Comparison of ENCODE assay signal across 8 cellular contexts in the genomic region with DNA sequence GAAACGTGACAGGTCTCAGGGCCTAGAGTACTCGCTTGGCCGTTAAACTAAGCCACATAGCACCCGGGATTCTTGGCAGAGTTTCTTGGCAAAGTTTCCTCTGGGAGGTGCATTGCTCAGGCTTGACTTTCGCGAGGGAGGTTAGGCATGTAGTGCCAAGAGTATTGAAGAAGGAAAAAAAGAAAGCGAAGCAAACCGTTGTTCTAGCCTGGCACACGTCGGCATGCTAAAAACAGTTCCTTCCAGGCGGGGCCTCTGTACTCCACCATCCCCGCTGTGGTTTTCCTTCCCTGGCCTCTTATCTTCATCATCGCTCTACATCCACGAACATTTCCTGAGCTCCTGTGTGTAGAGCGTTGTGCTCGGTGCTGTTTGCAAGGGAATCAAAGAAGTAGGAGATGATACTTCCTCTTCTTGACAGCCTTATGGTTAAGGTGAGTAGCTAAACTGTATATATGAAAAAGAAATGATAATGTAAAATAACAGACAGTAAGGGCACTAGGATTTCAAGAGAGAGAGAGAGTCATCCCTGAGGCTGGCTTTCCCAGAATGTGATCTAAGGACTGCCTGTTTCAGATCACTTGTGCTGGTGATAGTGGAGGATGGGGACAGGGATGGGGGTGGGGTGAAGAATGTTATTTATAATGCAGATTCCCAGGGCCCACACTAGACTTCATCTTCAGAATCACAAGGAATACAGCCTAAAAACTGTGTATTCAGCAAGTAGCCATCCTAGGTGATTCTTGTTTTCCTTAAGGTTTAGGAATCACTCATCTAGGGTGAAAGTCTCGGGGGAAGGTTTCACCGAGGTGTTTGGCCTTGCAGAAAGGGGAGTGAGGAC. TPM values are rescaled to one million over a fixed set of nuclear protein-coding genes. Genes with fewer than 3 reads are reported as not detected.
DNase-seq lines count a peak whose midpoint lies in the region; ATAC-seq and TF ChIP-seq lines count a peak whose summit lies in the region.

No MANE protein-coding gene starts in this region.

- no peak overlapping the region for H3K27ac Mint-ChIP-seq in activated naive CD4-positive, alpha-beta T cell treated with anti-CD3 and anti-CD28 coated beads, Interleukin-2, amount 50 U/mL, for 72 hours

- in situ Hi-C loops in ACHN (cut with HindIII; ENCODE audit: low pct_ligation_motif_present, low pct_unique_long_range_greater_than_20kb, low sequenced_read_pairs) (no loop called here), KBM-7 (cut with MboI; ENCODE audit: low pct_unique_long_range_greater_than_20kb, low sequenced_read_pairs) (no loop called here)

- no peak for TF ChIP-seq CTCF in cardiac fibroblast (IDR thresholded peaks at IDR 0.05; ENCODE audit: low read depth, low read length)

- H3K9me3 Mint-ChIP-seq in activated naive CD4-positive, alpha-beta T cell treated with anti-CD3 and anti-CD28 coated beads, Interleukin-2, amount 50 U/mL, for 72 hours: no peaks in the 10 kb centered on the region

- no peaks in the 10 kb centered on the region for H3K36me3 Mint-ChIP-seq in activated naive CD4-positive, alpha-beta T cell treated with anti-CD3 and anti-CD28 coated beads, Interleukin-2, amount 50 U/mL, for 72 hours

- ATAC-seq in activated naive CD4-positive, alpha-beta T cell treated with anti-CD3 and anti-CD28 coated beads, Interleukin-2, amount 50 U/mL, for 72 hours: no peak
- ATAC-seq in HG02798 (IDR thresholded peaks at IDR 0.05; ENCODE audit: poor library complexity, unreplicated experiment): no peak

- DNase-seq in ACHN (peak; percentile 86), KBM-7 (peak; percentile 91), cardiac fibroblast (ENCODE audit: low read depth in 2 of 2) (peak; percentile 78 to 92), medulla oblongata (ENCODE audit: extremely low spot score) (peak; percentile 80)
- no peak for DNase-seq in activated naive CD4-positive, alpha-beta T cell treated with anti-CD3 and anti-CD28 coated beads, Interleukin-2, amount 50 U/mL, for 72 hours (ENCODE audit: low spot score in 2 of 2)
- DNase-seq in activated T-cell treated with anti-CD3 and anti-CD28 coated beads, Interleukin-2, amount 50 U/mL, for 48 hours: no peak
- DNase-seq in activated CD4-positive, alpha-beta T cell treated with anti-CD3 and anti-CD28 coated beads for 1 hour: no peak

- peak overlapping the region in 1 of 2 donors; percentile 19 for H3K4me3 ChIP-seq in cardiac fibroblast (replicated peaks in 1 of 2; ENCODE audit: low read depth in 2 of 2, low read length in 2 of 2)

RNA-seq across cellular contexts. Expression of a gene that starts 18.9 kb away (rescaled TPM):
- total RNA-seq in activated naive CD4-positive, alpha-beta T cell treated with anti-CD3 and anti-CD28 coated beads, Interleukin-2, amount 50 U/mL, for 72 hours: 10 to 100 TPM; 76.1 to 77.1 TPM

Comparison
In these comparisons a context has a peak if more than half of its experiments do, and no peak if none do; other contexts are left out.
1. DNase-seq: peak in ACHN (single experiment), KBM-7 (single experiment), cardiac fibroblast (2 of 2) and medulla oblongata (single experiment); none in activated naive CD4-positive, alpha-beta T cell treated with anti-CD3 and anti-CD28 coated beads, Interleukin-2, amount 50 U/mL, for 72 hours (0 of 2), activated T-cell treated with anti-CD3 and anti-CD28 coated beads, Interleukin-2, amount 50 U/mL, for 48 hours (0 of 2) and activated CD4-positive, alpha-beta T cell treated with anti-CD3 and anti-CD28 coated beads for 1 hour (single experiment).